In the genomic region with DNA sequence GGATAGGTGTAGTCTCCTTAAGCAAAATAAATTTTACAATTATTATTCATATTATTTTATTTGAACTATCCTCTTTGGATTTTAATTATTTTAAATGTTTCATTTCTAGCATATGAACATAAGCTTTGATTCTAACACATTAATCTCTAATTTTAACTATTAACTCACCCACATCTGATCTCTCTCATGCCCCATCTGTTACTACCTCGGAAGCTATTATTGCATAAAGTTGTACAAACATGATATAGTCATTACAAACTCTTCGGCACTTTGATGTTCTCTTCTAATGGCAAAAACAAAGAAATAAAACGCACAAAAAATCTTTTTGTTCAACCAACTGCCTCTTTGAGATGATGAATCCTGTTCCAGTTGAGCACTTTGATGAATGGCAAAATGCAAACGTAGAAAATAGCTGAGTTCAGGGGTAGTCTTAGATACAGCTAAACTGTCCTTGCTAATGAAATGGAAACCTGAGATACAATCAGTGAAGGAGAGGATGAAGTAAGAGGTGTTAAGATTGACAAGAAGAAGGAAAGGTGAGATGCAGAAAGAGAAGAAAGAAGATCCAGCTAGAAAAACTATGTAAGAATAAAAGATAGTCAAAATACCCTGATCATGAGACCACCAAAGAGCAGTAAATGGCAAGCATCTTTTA, we compare ENCODE assay signal across 27 cellular contexts.
"Had no signal": no experiment of that assay in that cellular context is flagged by ENCODE, and none has a peak within 500 bp of the region (broad histone marks: within the 10 kb centered on the region; RNA-seq: fewer than 3 reads in every experiment).

No MANE protein-coding gene starts in this region.

- H3K9me3 ChIP-seq: neutrophil, right lobe of liver, upper lobe of left lung, vagina had no signal

- DNase-seq: hypothalamus; left colon; left ventricle myocardium inferior; mesendoderm; naive B cell; natural killer cell; nephron progenitor cell; occipital lobe; right lobe of liver; stimulated activated CD4-positive, alpha-beta T cell treated with anti-CD3 and anti-CD28 coated beads, Interleukin-1b, Interleukin-23, amount 100 ng/mL, for 48 hours; stimulated activated CD4-positive, alpha-beta T cell treated with anti-CD3 and anti-CD28 coated beads, Interleukin-2, amount 100 ng/mL, for 48 hours; stimulated activated CD4-positive, alpha-beta T cell treated with anti-CD3 and anti-CD28 coated beads, Interleukin-4, amount 100 ng/mL, for 4 hours; stimulated activated CD8-positive, alpha-beta memory T cell treated with anti-CD3 and anti-CD28 coated beads, Interleukin-4, amount 100 ng/mL, for 48 hours; stimulated activated naive CD4-positive, alpha-beta T cell treated with Interleukin-2 at 50 U/mL for 16 hours; stimulated activated naive CD8-positive, alpha-beta T cell treated with anti-CD3 and anti-CD28 coated beads, Interleukin-15, amount 100 ng/mL, for 72 hours; substantia nigra; transverse colon; upper lobe of left lung had no signal

- H3K36me3 ChIP-seq: left ventricle myocardium inferior, neural progenitor cell, neutrophil, right atrium auricular region, right lobe of liver, transverse colon, upper lobe of left lung had no signal

- H3K4me1 ChIP-seq: left ventricle myocardium inferior, parathyroid adenoma, right atrium auricular region, right lobe of liver, transverse colon, upper lobe of left lung, vagina had no signal

- H3K27me3 ChIP-seq: neural progenitor cell, neutrophil, right atrium auricular region, right lobe of liver, transverse colon, upper lobe of left lung, vagina had no signal

- ATAC-seq: left colon; natural killer cell; right lobe of liver; stimulated activated memory B cell treated with anti-CD40 and anti-IgM and Interleukin-4, amounts not matched to agents 10 μg/mL and 1 μg/mL and 100 μg/mL, for 72 hours; stimulated activated naive CD8-positive, alpha-beta T cell treated with anti-CD3 and anti-CD28 coated beads, Interleukin-15, amount 100 ng/mL, for 72 hours had no signal

- H3K27ac ChIP-seq: left ventricle myocardium inferior, neural progenitor cell, neutrophil, parathyroid adenoma, right atrium auricular region, right lobe of liver, transverse colon, upper lobe of left lung, vagina had no signal

- FAIRE-seq: keratinocyte had no signal

- H3K4me3 ChIP-seq: left ventricle myocardium inferior, lung, neural progenitor cell, right atrium auricular region, right lobe of liver, smooth muscle cell, transverse colon, upper lobe of left lung, vagina had no signal
